In genomic region chr19:9205506-9206113, GRCh38 we compare ENCODE assay signal across 8 cellular contexts. TPM values are rescaled to one million over a fixed set of nuclear protein-coding genes. Genes with fewer than 3 reads are reported as not detected.
DNase-seq lines count a peak whose midpoint lies in the region; ATAC-seq, FAIRE-seq and TF ChIP-seq lines count a peak whose summit lies in the region.

No MANE protein-coding gene starts in this region.

- TF ChIP-seq EP300 in HepG2 (IDR thresholded peaks at IDR 0.05; ENCODE audit: low read depth in 2 of 2, low read length in 2 of 2) (no peak), HepG2 (CRISPR knock-in tag; IDR thresholded peaks at IDR 0.05; ENCODE audit: borderline replicate concordance) (no peak)

- H4K20me1 ChIP-seq in HepG2 (ENCODE audit: insufficient read depth, low read length) = no peaks in the 10 kb centered on the region

- WGBS in HepG2 (ENCODE audit: low lambda C conversion rate) = 34% methylated on average over 9 of the region's 13 CpGs

- H3K79me2 ChIP-seq in HepG2 (ENCODE audit: insufficient read depth, low read length) = no peaks in the 10 kb centered on the region

- peak overlapping the region in 2 of 3 experiments; percentile 54 to 57; a peak in 4 of 6 replicates for H3K4me3 ChIP-seq in HepG2 (replicated peaks in 1 of 3; ENCODE audit: insufficient read depth in 1 of 3, low read depth in 2 of 3, low read length in 3 of 3)

- H2AFZ ChIP-seq in HepG2 (ENCODE audit: low read length) = peak overlapping the region; percentile 61

- CTCF ChIA-PET in HepG2 (lab: Yijun Ruan, JAX; ENCODE audit: low intra/inter-chr PET ratio, low total read pairs) = interaction anchor here (0.9 to 1.9 kb wide), 2 partner anchors 420 to 591 kb away, joined by 3 to 5 read pairs; no protein-coding TSS in a partner anchor

- FAIRE-seq in HepG2 (lab: Jason Lieb, UNC) = peak; percentile 54

- in situ Hi-C loops in HepG2 (cut with HindIII; ENCODE audit: extremely low pct_ligation_motif_present, low pct_unique_long_range_greater_than_20kb) = no loop called here

- no peak for TF ChIP-seq POLR2A in HepG2 (IDR thresholded peaks at IDR 0.05; ENCODE audit: insufficient read depth in 1 of 2, low read depth in 2 of 2, low read length in 2 of 2)

- peak overlapping the region; percentile 63 for H3K4me2 ChIP-seq in HepG2 (ENCODE audit: low read depth, low read length)

- POLR2A ChIA-PET in HepG2 (lab: Yijun Ruan, JAX) = no interaction called here

- H3K4me1 ChIP-seq in HepG2 (ENCODE audit: insufficient read depth, low read length) = no peaks in the 10 kb centered on the region

- H3K9me3 ChIP-seq in HepG2 (ENCODE audit: low read length) = no peaks in the 10 kb centered on the region

- peak; percentile 45 for TF ChIP-seq RAD21 in HepG2 (CRISPR knock-in tag; IDR thresholded peaks at IDR 0.05)

- peak; percentile 61 for DNase-seq in activated gamma-delta T cell treated with Interleukin-2 at 50 U/mL for 16 hours
- DNase-seq in activated gamma-delta T cell (lab: John Stamatoyannopoulos, UW) = no peak
- peak; percentile 62 for DNase-seq in NCI-H2227 (lab: John Stamatoyannopoulos, UW; ENCODE audit: unreplicated experiment)
- peak; percentile 49 to 51 for DNase-seq in activated CD4-positive, alpha-beta T cell treated with anti-CD3 and anti-CD28 coated beads for 24 hours (ENCODE audit: low read depth in 2 of 2)
- DNase-seq in cerebellum (ENCODE audit: low spot score) = peak; percentile 44
- peak; percentile 33 for DNase-seq in HepG2 (ENCODE audit: low spot score)
- peak; percentile 62 for DNase-seq in stimulated activated CD4-positive, alpha-beta T cell treated with anti-CD3 and anti-CD28 coated beads, Interleukin-4, amount 100 ng/mL, for 1 hour

- intact Hi-C loops in HepG2 (cut with micrococcal nuclease; ENCODE audit: unreplicated experiment) = no loop called here

- BruUV-seq in HepG2 (replicated peaks; lab: Mats Ljungman, UMichigan) = no TSS peak

- no peaks in the 10 kb centered on the region for H3K36me3 ChIP-seq in HepG2 (replicated peaks in 1 of 2; ENCODE audit: control insufficient read depth in 1 of 2, insufficient read depth in 2 of 2, low read length in 2 of 2)

- peak; percentile 90 for TF ChIP-seq CTCF in HepG2 (CRISPR knock-in tag; IDR thresholded peaks at IDR 0.05)

- H3K27me3 ChIP-seq in HepG2 (ENCODE audit: control insufficient read depth in 1 of 2, insufficient read depth in 2 of 2, low read length in 2 of 2) = no peaks in the 10 kb centered on the region

- H3K9ac ChIP-seq in HepG2 (ENCODE audit: insufficient read depth, low read depth, low read length) = no peak overlapping the region

- H3K27ac ChIP-seq in HepG2 (ENCODE audit: extremely low read length, insufficient read depth, low read length) = no peak overlapping the region

- ATAC-seq in HepG2 (peak; percentile 84), HG03108 (IDR thresholded peaks at IDR 0.05; ENCODE audit: unreplicated experiment) (no peak)

TF ChIP-seq in HepG2, 621 proteins besides CTCF, POLR2A, EP300 and RAD21 (continues in another document):
- TF ChIP-seq, protein P1, sequence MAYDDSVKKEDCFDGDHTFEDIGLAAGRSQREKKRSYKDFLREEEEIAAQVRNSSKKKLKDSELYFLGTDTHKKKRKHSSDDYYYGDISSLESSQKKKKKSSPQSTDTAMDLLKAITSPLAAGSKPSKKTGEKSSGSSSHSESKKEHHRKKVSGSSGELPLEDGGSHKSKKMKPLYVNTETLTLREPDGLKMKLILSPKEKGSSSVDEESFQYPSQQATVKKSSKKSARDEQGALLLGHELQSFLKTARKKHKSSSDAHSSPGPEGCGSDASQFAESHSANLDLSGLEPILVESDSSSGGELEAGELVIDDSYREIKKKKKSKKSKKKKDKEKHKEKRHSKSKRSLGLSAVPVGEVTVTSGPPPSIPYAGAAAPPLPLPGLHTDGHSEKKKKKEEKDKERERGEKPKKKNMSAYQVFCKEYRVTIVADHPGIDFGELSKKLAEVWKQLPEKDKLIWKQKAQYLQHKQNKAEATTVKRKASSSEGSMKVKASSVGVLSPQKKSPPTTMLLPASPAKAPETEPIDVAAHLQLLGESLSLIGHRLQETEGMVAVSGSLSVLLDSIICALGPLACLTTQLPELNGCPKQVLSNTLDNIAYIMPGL (CRISPR knock-in tag; IDR thresholded peaks at IDR 0.05; ENCODE audit: borderline replicate concordance in 1 of 2, low read depth in 1 of 2) = 0 out of 4 replicates have a peak, but pooled peaks of 1 of the 2 experiments have one; percentile 47

RNA-seq across cellular contexts. Expression of gene OR7D4, which starts 13.8 kb away (rescaled TPM):
- not detected for total RNA-seq in cerebellum
- not detected in 2 replicates for total RNA-seq in HepG2 (2016; rRNA removed; fragmentation: Illumina TruSeq; extraction: Trizol)
- total RNA-seq in HepG2 (2016; cell fraction: cytosol; rRNA removed; fragmentation: Illumina TruSeq; extraction: Trizol; ENCODE audit: low read depth) = not detected in 2 replicates
- not detected in 2 replicates for total RNA-seq in HepG2 (2016; cell fraction: insoluble cytoplasmic fraction; rRNA removed; fragmentation: Illumina TruSeq; extraction: Trizol)
- not detected in 2 replicates for total RNA-seq in HepG2 (2016; cell fraction: membrane; rRNA removed; fragmentation: Illumina TruSeq; extraction: Trizol)
- not detected in 2 replicates for total RNA-seq in HepG2 (2016; cell fraction: nucleus; rRNA removed; fragmentation: Illumina TruSeq; extraction: Trizol)
- polyA plus RNA-seq in HepG2 (2011; rRNA removed) = not detected in 2 replicates
- not detected in 2 replicates for polyA plus RNA-seq in HepG2 (2011; cell fraction: cytosol; rRNA removed)
- not detected in 2 replicates for polyA plus RNA-seq in HepG2 (2011; cell fraction: nucleus; rRNA removed)
- polyA plus RNA-seq in HepG2 (2012) = not detected in 2 replicates
- polyA plus RNA-seq in HepG2 (2016; cell fraction: cytosol; fragmentation: Illumina TruSeq; extraction: Trizol; ENCODE audit: low read depth) = not detected in 2 replicates
- not detected in 2 replicates for polyA plus RNA-seq in HepG2 (2016; cell fraction: insoluble cytoplasmic fraction; fragmentation: Illumina TruSeq; extraction: Trizol; ENCODE audit: low read depth)
- not detected in 2 replicates for polyA plus RNA-seq in HepG2 (2016; cell fraction: membrane; fragmentation: Illumina TruSeq; extraction: Trizol; ENCODE audit: low read depth)
- not detected in 2 replicates for polyA plus RNA-seq in HepG2 (2016; cell fraction: nucleus; fragmentation: Illumina TruSeq; extraction: Trizol; ENCODE audit: insufficient read depth, low read depth)
- not detected in 2 replicates for polyA minus RNA-seq in HepG2 (2011; rRNA and poly(A)+ RNA removed; ENCODE audit: low replicate concordance)
- not detected in 2 replicates for polyA minus RNA-seq in HepG2 (2011; cell fraction: cytosol; rRNA and poly(A)+ RNA removed)
- not detected in 2 replicates for polyA minus RNA-seq in HepG2 (2011; cell fraction: nucleus; rRNA and poly(A)+ RNA removed)

RNA-seq across cellular contexts. Expression of gene OR7D2, which starts 26.8 kb away (rescaled TPM):
- not detected for total RNA-seq in cerebellum
- not detected in 2 replicates for total RNA-seq in HepG2 (2016; rRNA removed; fragmentation: Illumina TruSeq; extraction: Trizol)
- total RNA-seq in HepG2 (2016; cell fraction: cytosol; rRNA removed; fragmentation: Illumina TruSeq; extraction: Trizol; ENCODE audit: low read depth) = not detected in 2 replicates
- not detected in 2 replicates for total RNA-seq in HepG2 (2016; cell fraction: insoluble cytoplasmic fraction; rRNA removed; fragmentation: Illumina TruSeq; extraction: Trizol)
- total RNA-seq in HepG2 (2016; cell fraction: membrane; rRNA removed; fragmentation: Illumina TruSeq; extraction: Trizol) = not detected in 2 replicates
- not detected in 2 replicates for total RNA-seq in HepG2 (2016; cell fraction: nucleus; rRNA removed; fragmentation: Illumina TruSeq; extraction: Trizol)
- polyA plus RNA-seq in HepG2 (2011; rRNA removed) = 0.01 and 0.07 TPM in 2 replicates
- polyA plus RNA-seq in HepG2 (2011; cell fraction: cytosol; rRNA removed) = 0.01 and 0.03 TPM in 2 replicates
- 0.05 TPM in 2 replicates for polyA plus RNA-seq in HepG2 (2011; cell fraction: nucleus; rRNA removed)
- polyA plus RNA-seq in HepG2 (2012) = not detected in 2 replicates
- polyA plus RNA-seq in HepG2 (2016; cell fraction: cytosol; fragmentation: Illumina TruSeq; extraction: Trizol; ENCODE audit: low read depth) = not detected in 2 replicates
- not detected in 2 replicates for polyA plus RNA-seq in HepG2 (2016; cell fraction: insoluble cytoplasmic fraction; fragmentation: Illumina TruSeq; extraction: Trizol; ENCODE audit: low read depth)
- not detected in 2 replicates for polyA plus RNA-seq in HepG2 (2016; cell fraction: membrane; fragmentation: Illumina TruSeq; extraction: Trizol; ENCODE audit: low read depth)
- not detected in 2 replicates for polyA plus RNA-seq in HepG2 (2016; cell fraction: nucleus; fragmentation: Illumina TruSeq; extraction: Trizol; ENCODE audit: insufficient read depth, low read depth)
- polyA minus RNA-seq in HepG2 (2011; rRNA and poly(A)+ RNA removed; ENCODE audit: low replicate concordance) = 0.12 and 0.18 TPM in 2 replicates
- not detected in 2 replicates for polyA minus RNA-seq in HepG2 (2011; cell fraction: cytosol; rRNA and poly(A)+ RNA removed)
- not detected in 2 replicates for polyA minus RNA-seq in HepG2 (2011; cell fraction: nucleus; rRNA and poly(A)+ RNA removed)

RNA-seq across cellular contexts. Expression of gene OR7E24, which starts 45.1 kb away (rescaled TPM):
- not detected for total RNA-seq in cerebellum
- not detected in 2 replicates for total RNA-seq in HepG2 (2016; rRNA removed; fragmentation: Illumina TruSeq; extraction: Trizol)
- not detected in 2 replicates for total RNA-seq in HepG2 (2016; cell fraction: cytosol; rRNA removed; fragmentation: Illumina TruSeq; extraction: Trizol; ENCODE audit: low read depth)
- not detected in 2 replicates for total RNA-seq in HepG2 (2016; cell fraction: insoluble cytoplasmic fraction; rRNA removed; fragmentation: Illumina TruSeq; extraction: Trizol)
- total RNA-seq in HepG2 (2016; cell fraction: membrane; rRNA removed; fragmentation: Illumina TruSeq; extraction: Trizol) = not detected in 2 replicates
- not detected in 2 replicates for total RNA-seq in HepG2 (2016; cell fraction: nucleus; rRNA removed; fragmentation: Illumina TruSeq; extraction: Trizol)
- polyA plus RNA-seq in HepG2 (2011; rRNA removed) = not detected in 2 replicates
- not detected in 2 replicates for polyA plus RNA-seq in HepG2 (2011; cell fraction: cytosol; rRNA removed)
- polyA plus RNA-seq in HepG2 (2011; cell fraction: nucleus; rRNA removed) = not detected in 2 replicates
- polyA plus RNA-seq in HepG2 (2012) = not detected in 2 replicates
- not detected in 2 replicates for polyA plus RNA-seq in HepG2 (2016; cell fraction: cytosol; fragmentation: Illumina TruSeq; extraction: Trizol; ENCODE audit: low read depth)
- polyA plus RNA-seq in HepG2 (2016; cell fraction: insoluble cytoplasmic fraction; fragmentation: Illumina TruSeq; extraction: Trizol; ENCODE audit: low read depth) = not detected in 2 replicates
- not detected in 2 replicates for polyA plus RNA-seq in HepG2 (2016; cell fraction: membrane; fragmentation: Illumina TruSeq; extraction: Trizol; ENCODE audit: low read depth)
- polyA plus RNA-seq in HepG2 (2016; cell fraction: nucleus; fragmentation: Illumina TruSeq; extraction: Trizol; ENCODE audit: insufficient read depth, low read depth) = not detected in 2 replicates
- not detected in 2 replicates for polyA minus RNA-seq in HepG2 (2011; rRNA and poly(A)+ RNA removed; ENCODE audit: low replicate concordance)
- polyA minus RNA-seq in HepG2 (2011; cell fraction: cytosol; rRNA and poly(A)+ RNA removed) = not detected in 2 replicates
- not detected in 2 replicates for polyA minus RNA-seq in HepG2 (2011; cell fraction: nucleus; rRNA and poly(A)+ RNA removed)
